Comparison of ENCODE assay signal across 8 cellular contexts in the genomic region with DNA sequence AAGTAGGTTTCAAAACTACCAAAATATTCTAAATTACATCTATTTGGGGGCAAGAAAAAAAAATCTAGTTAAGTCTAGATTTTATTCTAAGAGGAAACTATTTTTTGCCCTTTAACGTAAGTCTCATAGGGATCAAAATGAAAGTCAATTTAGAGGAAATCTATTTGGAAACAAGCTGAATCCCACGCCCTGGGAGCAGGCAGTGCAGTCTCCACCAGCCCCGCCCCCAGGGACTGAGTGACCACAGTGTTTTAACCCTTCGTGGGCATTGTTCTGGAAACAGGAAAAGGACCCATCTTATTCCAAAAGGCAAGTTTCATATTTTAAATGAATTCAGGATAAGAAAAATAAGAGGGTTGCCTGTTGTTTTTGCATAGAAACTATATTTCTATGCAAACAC.
DNase-seq lines count a peak whose midpoint lies in the region; ATAC-seq and TF ChIP-seq lines count a peak whose summit lies in the region.

No MANE protein-coding gene starts in this region.

- peaks cover 14 to 21% of the 10 kb centered on the region in 2 donors for H3K4me1 ChIP-seq in neuronal stem cell (ENCODE audit: control insufficient read depth in 2 of 2, insufficient read depth in 1 of 2, low read depth in 1 of 2, low read length in 2 of 2)

- no peak overlapping the region for H3K23ac ChIP-seq in neuronal stem cell (ENCODE audit: low read depth, low read length, poor library complexity)

- peak overlapping the region; percentile 80 for H2AFZ ChIP-seq in neuronal stem cell (ENCODE audit: low read length)

- no CpG with 5 or more reads among the region's 4 CpGs for whole genome bisulfite sequencing in neuronal stem cell (ENCODE audit: extremely low coverage in 2 of 2, insufficient read length in 2 of 2, insufficient replicate concordance in 1 of 2), 2 donors

- H3K4ac ChIP-seq in neuronal stem cell (ENCODE audit: low read length), result no peak overlapping the region

- H3K9me3 ChIP-seq in neuronal stem cell (replicated peaks in 1 of 2; ENCODE audit: control insufficient read depth in 2 of 2, insufficient read depth in 1 of 2, low read depth in 1 of 2, low read length in 2 of 2), result no peaks in the 10 kb centered on the region

- DNase-seq in Ammon's horn (ENCODE audit: low spot score) (peak; percentile 90), SHP77 treated with DMSO at 0.1 percent for 48 hours (lab: John Stamatoyannopoulos, UW) (peak; percentile 37), fibroblast of pulmonary artery (ENCODE audit: low read depth) (peak; percentile 81), neuronal stem cell (ENCODE audit: low spot score) (no peak), germinal center (ENCODE audit: low spot score) (no peak), SW 1271 (lab: John Stamatoyannopoulos, UW) (no peak)

- no peak overlapping the region for H2BK12ac ChIP-seq in neuronal stem cell (ENCODE audit: low read length)

- H2BK5ac ChIP-seq in neuronal stem cell (ENCODE audit: low read length), result no peak overlapping the region

- no peak overlapping the region for H3K4me2 ChIP-seq in neuronal stem cell (ENCODE audit: insufficient read depth, low read length, poor library complexity, severe bottlenecking)

- no peaks in the 10 kb centered on the region for H3K27me3 ChIP-seq in neuronal stem cell (ENCODE audit: control insufficient read depth in 3 of 3, insufficient read depth in 3 of 3, low read depth in 1 of 3, low read length in 3 of 3)

- no peak for TF ChIP-seq CTCF in fibroblast of pulmonary artery (IDR thresholded peaks at IDR 0.05; ENCODE audit: low read length, missing control alignments)

- H3K4me3 ChIP-seq in fibroblast of pulmonary artery (replicated peaks; ENCODE audit: low read depth, low read length) (peak overlapping the region; percentile 41), neuronal stem cell (ENCODE audit: low read length in 2 of 2) (peak overlapping the region in 1 of 2 donors; percentile 25)

- H2BK15ac ChIP-seq in neuronal stem cell (ENCODE audit: low read length), result no peak overlapping the region

- H4K8ac ChIP-seq in neuronal stem cell (ENCODE audit: low read depth, low read length), result no peak overlapping the region

- H2AK5ac ChIP-seq in neuronal stem cell (ENCODE audit: low read depth, low read length), result no peak overlapping the region

- H3K79me1 ChIP-seq in neuronal stem cell (ENCODE audit: low read depth, low read length), result no peaks in the 10 kb centered on the region

- H3K36me3 ChIP-seq in neuronal stem cell (replicated peaks in 1 of 2; ENCODE audit: control insufficient read depth in 2 of 2, insufficient read depth in 2 of 2, low read length in 2 of 2), result no peaks in the 10 kb centered on the region

- no peak overlapping the region for H4K91ac ChIP-seq in neuronal stem cell (ENCODE audit: low read depth, low read length, poor library complexity)

- no peak overlapping the region for H3K14ac ChIP-seq in neuronal stem cell (ENCODE audit: low read length)

- H3K18ac ChIP-seq in neuronal stem cell (ENCODE audit: low read length), result no peak overlapping the region

- H2BK120ac ChIP-seq in neuronal stem cell (ENCODE audit: low read depth, low read length), result no peak overlapping the region

- ATAC-seq in esophagus mucosa, result no peak
- ATAC-seq in GM18517 (IDR thresholded peaks at IDR 0.05; ENCODE audit: unreplicated experiment), result no peak

- H3K27ac ChIP-seq in neuronal stem cell (replicated peaks; ENCODE audit: low read length), result no peak overlapping the region

- no peak overlapping the region for H3K9ac ChIP-seq in neuronal stem cell (ENCODE audit: low read depth, low read length, poor library complexity)

Comparison
In these comparisons a context has a peak if more than half of its experiments do, and no peak if none do; other contexts are left out.
1. DNase-seq: peak in Ammon's horn (single experiment), SHP77 treated with DMSO at 0.1 percent for 48 hours (single experiment) and fibroblast of pulmonary artery (single experiment); none in neuronal stem cell (single experiment), germinal center (single experiment) and SW 1271 (0 of 2).